Comparison of ENCODE assay signal across 23 cellular contexts in genomic region chr18:57791192-57791591, GRCh38. TPM values are rescaled to one million over a fixed set of nuclear protein-coding genes. Genes with fewer than 3 reads are reported as not detected.
"Had no signal": no experiment of that assay in that cellular context is flagged by ENCODE, and none has a peak within 500 bp of the region (broad histone marks: within the 10 kb centered on the region; RNA-seq: fewer than 3 reads in every experiment).

No MANE protein-coding gene starts in this region.

- H3K4me3 ChIP-seq: lower lobe of right lung, mucosa of descending colon, right lobe of liver, smooth muscle cell, testis had no signal

- H3K4me3 Mint-ChIP-seq: activated CD8-positive, alpha-beta T cell treated with anti-CD3 and anti-CD28 coated beads, Interleukin-2, amount 10 ng/mL, durations not matched to agents 7 days and 5 days; activated T-helper 1 cell treated with anti-CD3 and anti-CD28 coated beads, Interleukin-12 subunit alpha, Interleukin-12 subunit beta, Interleukin-2, Interleukin-4 antibody, amounts not matched to agents 30 ng/mL and 10 ng/mL and 1 ng/mL, durations not matched to agents 14 hours and 24 hours and 36 hours; effector memory CD8-positive, alpha-beta T cell; stimulated activated memory B cell treated with anti-CD40 and anti-IgM and Interleukin-4, amounts not matched to agents 10 μg/mL and 1 μg/mL and 100 μg/mL, for 72 hours; T-cell had no signal

- H3K36me3 ChIP-seq: brain microvascular endothelial cell, lower lobe of right lung, right lobe of liver had no signal

- H3K4me1 Mint-ChIP-seq: stimulated activated memory B cell treated with anti-CD40 and anti-IgM and Interleukin-4, amounts not matched to agents 10 μg/mL and 1 μg/mL and 100 μg/mL, for 72 hours; T-cell had no signal

- H3K9me3 ChIP-seq: lower lobe of right lung, mucosa of descending colon, right lobe of liver, testis had no signal

- H3K4me2 ChIP-seq: smooth muscle cell had no signal

- H3K27ac ChIP-seq: brain microvascular endothelial cell, lower lobe of right lung, testis had no signal

- H3K9me3 Mint-ChIP-seq: effector memory CD8-positive, alpha-beta T cell; T-cell had no signal

- H3K27me3 Mint-ChIP-seq: stimulated activated memory B cell treated with anti-CD40 and anti-IgM and Interleukin-4, amounts not matched to agents 10 μg/mL and 1 μg/mL and 100 μg/mL, for 72 hours had no signal

- ATAC-seq: activated CD8-positive, alpha-beta T cell treated with anti-CD3 and anti-CD28 coated beads, Interleukin-2, amount 10 ng/mL, durations not matched to agents 7 days and 5 days; activated naive CD4-positive, alpha-beta T cell treated with anti-CD3 and anti-CD28 coated beads, Interleukin-2, amount 50 U/mL, for 72 hours; effector memory CD8-positive, alpha-beta T cell; left colon; lower lobe of right lung; mucosa of descending colon; stimulated activated memory B cell treated with anti-CD40 and anti-IgM and Interleukin-4, amounts not matched to agents 10 μg/mL and 1 μg/mL and 100 μg/mL, for 72 hours; T-cell had no signal

- DNase-seq: activated CD4-positive, alpha-beta T cell treated with anti-CD3 and anti-CD28 coated beads for 1 hour; activated CD4-positive, alpha-beta T cell treated with anti-CD3 and anti-CD28 coated beads, Interleukin-2, amount 50 U/mL, for 1 hour; activated CD8-positive, alpha-beta T cell treated with anti-CD3 and anti-CD28 coated beads, Interleukin-2, amount 10 ng/mL, durations not matched to agents 7 days and 5 days; activated gamma-delta T cell; aorta; brain microvascular endothelial cell; central memory CD4-positive, alpha-beta T cell; effector memory CD8-positive, alpha-beta T cell; left colon; lower lobe of right lung; mesendoderm; mucosa of descending colon; nucleus accumbens; right lobe of liver; stimulated activated CD4-positive, alpha-beta T cell treated with anti-CD3 and anti-CD28 coated beads, Interleukin-15, amount 100 ng/mL, for 24 hours; T-cell; T-helper 9 cell; testis had no signal

- H3K27ac Mint-ChIP-seq: activated CD8-positive, alpha-beta T cell treated with anti-CD3 and anti-CD28 coated beads, Interleukin-2, amount 10 ng/mL, durations not matched to agents 7 days and 5 days; activated naive CD4-positive, alpha-beta T cell treated with anti-CD3 and anti-CD28 coated beads, Interleukin-2, amount 50 U/mL, for 72 hours; activated T-helper 1 cell treated with anti-CD3 and anti-CD28 coated beads, Interleukin-12 subunit alpha, Interleukin-12 subunit beta, Interleukin-2, Interleukin-4 antibody, amounts not matched to agents 30 ng/mL and 10 ng/mL and 1 ng/mL, durations not matched to agents 14 hours and 24 hours and 36 hours; effector memory CD8-positive, alpha-beta T cell; stimulated activated memory B cell treated with anti-CD40 and anti-IgM and Interleukin-4, amounts not matched to agents 10 μg/mL and 1 μg/mL and 100 μg/mL, for 72 hours; T-cell had no signal

- H3K27me3 ChIP-seq: brain microvascular endothelial cell, right lobe of liver, testis had no signal

RNA-seq across cellular contexts. Expression of gene ATP8B1, which starts 11.9 kb away (rescaled TPM):
- total RNA-seq: activated naive CD4-positive, alpha-beta T cell treated with anti-CD3 and anti-CD28 coated beads, Interleukin-2, amount 50 U/mL, for 72 hours had no signal
- polyA plus RNA-seq: neural cell had no signal
